ENCODE assay signal across 22 cellular contexts in the genomic region with DNA sequence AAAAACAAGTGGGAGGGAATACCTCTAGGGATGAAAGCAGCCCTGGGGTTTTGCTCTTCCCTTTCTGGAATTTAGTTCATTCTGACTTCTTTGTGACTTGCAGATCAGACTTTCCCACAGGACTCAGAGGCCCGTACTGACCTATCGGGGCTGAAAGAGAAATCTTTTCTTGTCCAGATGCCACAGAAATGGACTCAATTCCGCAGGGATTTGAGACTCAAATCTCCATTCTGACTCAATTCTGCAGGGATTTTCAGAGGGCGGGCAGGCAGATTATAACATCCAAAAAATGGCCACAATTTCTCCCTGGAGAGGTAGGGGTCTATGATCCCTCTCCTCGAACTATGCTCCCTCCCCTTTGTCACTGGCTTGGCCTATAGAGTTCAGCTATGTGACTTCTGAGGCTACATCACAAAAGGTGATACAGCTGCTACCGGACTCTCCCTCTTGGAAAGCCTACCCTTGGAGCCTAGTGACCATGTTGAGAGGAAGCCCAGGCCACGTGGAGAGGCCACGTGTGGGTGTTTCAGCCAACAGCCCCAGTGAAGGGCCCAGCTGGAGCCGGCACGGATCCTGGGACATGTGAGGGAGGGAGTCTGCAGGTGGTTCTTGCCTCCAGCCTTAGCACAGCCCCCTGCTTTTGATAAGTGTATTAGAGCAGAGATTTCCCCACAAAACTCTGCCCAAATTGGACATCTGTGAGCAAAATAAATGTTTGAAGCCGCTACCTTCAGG. TPM values are rescaled to one million over a fixed set of nuclear protein-coding genes. Genes with fewer than 3 reads are reported as not detected.
DNase-seq lines count a peak whose midpoint lies in the region; ATAC-seq lines count a peak whose summit lies in the region.
"Had no signal": no experiment of that assay in that cellular context is flagged by ENCODE, and none has a peak within 500 bp of the region (broad histone marks: within the 10 kb centered on the region; RNA-seq: fewer than 3 reads in every experiment).

No MANE protein-coding gene starts in this region.

- no peaks in the 10 kb centered on the region for H3K4me1 ChIP-seq in right cardiac atrium (ENCODE audit: control insufficient read depth, insufficient read depth, low read length)

- H3K4me3 ChIP-seq in right cardiac atrium (ENCODE audit: low read length): no peak overlapping the region
- H3K4me3 ChIP-seq: A549, smooth muscle cell, upper lobe of left lung had no signal

- POLR2A ChIA-PET in activated CD4-positive, alpha-beta memory T cell treated with anti-CD3 and anti-CD28 coated beads for 36 hours (lab: Charles Lee): no interaction called here

- DNase-seq in Ammon's horn (ENCODE audit: low spot score) (peak; percentile 89), caudate nucleus (lab: John Stamatoyannopoulos, UW) (peak in 56 of 61 donors; percentile 15 to 88 (median 62)), right cardiac atrium (peak; percentile 44 to 80 (median 77)), posterior cingulate gyrus (peak; percentile 46 to 97 (median 80)), OCI-M1 (lab: John Stamatoyannopoulos, UW) (no peak), NCI-H774 (lab: John Stamatoyannopoulos, UW) (no peak)
- no peak for DNase-seq in activated CD4-positive, alpha-beta memory T cell treated with anti-CD3 and anti-CD28 coated beads for 36 hours
- DNase-seq: activated CD8-positive, alpha-beta T cell treated with anti-CD3 and anti-CD28 coated beads for 36 hours; activated T-cell treated with anti-CD3 and anti-CD28 coated beads, Interleukin-2, amount 50 U/mL, for 48 hours; CD4-positive, alpha-beta T cell; cerebellar nuclear complex; DND-41; foreskin melanocyte; NCI-H2227 treated with DMSO at 0.1 percent for 48 hours; RPMI8226; SW 1271; upper lobe of left lung had no signal

- H3K36me3 Mint-ChIP-seq in activated CD4-positive, alpha-beta memory T cell treated with anti-CD3 and anti-CD28 coated beads for 36 hours: no peaks in the 10 kb centered on the region
- H3K36me3 Mint-ChIP-seq: mesothelial cell of epicardium had no signal

- H3K27me3 Mint-ChIP-seq in activated CD4-positive, alpha-beta memory T cell treated with anti-CD3 and anti-CD28 coated beads for 36 hours: peaks cover 16% of the 10 kb centered on the region

- intact Hi-C loops in right cardiac atrium (cut with DNase I) (no loop called here), posterior cingulate gyrus (cut with DNase I) (no loop called here)
- intact Hi-C loops in activated CD4-positive, alpha-beta memory T cell treated with anti-CD3 and anti-CD28 coated beads for 36 hours (cut with micrococcal nuclease): no loop called here

- H3K9me3 ChIP-seq in right cardiac atrium (ENCODE audit: control insufficient read depth, low read length): no peaks in the 10 kb centered on the region
- H3K9me3 ChIP-seq: A549, upper lobe of left lung had no signal

- WGBS in right cardiac atrium: 66% methylated on average over 11 of the region's 11 CpGs

- H3K27ac ChIP-seq in caudate nucleus (ENCODE audit: low read depth, low read length): peak overlapping the region; percentile 93
- no peak overlapping the region for H3K27ac ChIP-seq in right cardiac atrium (ENCODE audit: low read length)
- H3K27ac ChIP-seq: A549, KMS-11, upper lobe of left lung had no signal

- H3K4me3 Mint-ChIP-seq in activated CD4-positive, alpha-beta memory T cell treated with anti-CD3 and anti-CD28 coated beads for 36 hours: no peak overlapping the region
- H3K4me3 Mint-ChIP-seq: activated CD8-positive, alpha-beta T cell treated with anti-CD3 and anti-CD28 coated beads for 36 hours; CD4-positive, alpha-beta T cell; mesothelial cell of epicardium had no signal

- H3K27me3 ChIP-seq in right cardiac atrium (ENCODE audit: control insufficient read depth, insufficient read depth): no peaks in the 10 kb centered on the region

- H3K9me3 Mint-ChIP-seq in activated CD4-positive, alpha-beta memory T cell treated with anti-CD3 and anti-CD28 coated beads for 36 hours: no peaks in the 10 kb centered on the region
- H3K9me3 Mint-ChIP-seq: activated CD8-positive, alpha-beta T cell treated with anti-CD3 and anti-CD28 coated beads for 36 hours; CD4-positive, alpha-beta T cell; mesothelial cell of epicardium had no signal

- no peak for ATAC-seq in right cardiac atrium
- ATAC-seq in HG03442 (IDR thresholded peaks at IDR 0.05; ENCODE audit: unreplicated experiment): no peak
- ATAC-seq: A549; activated CD8-positive, alpha-beta T cell treated with anti-CD3 and anti-CD28 coated beads for 36 hours had no signal

- CTCF ChIA-PET in activated CD4-positive, alpha-beta memory T cell treated with anti-CD3 and anti-CD28 coated beads for 36 hours (lab: Charles Lee): no interaction called here

- H3K4me1 Mint-ChIP-seq in activated CD4-positive, alpha-beta memory T cell treated with anti-CD3 and anti-CD28 coated beads for 36 hours (ENCODE audit: low read depth): peaks cover 9% of the 10 kb centered on the region

- no peak overlapping the region for H3K27ac Mint-ChIP-seq in activated CD4-positive, alpha-beta memory T cell treated with anti-CD3 and anti-CD28 coated beads for 36 hours
- H3K27ac Mint-ChIP-seq: activated CD8-positive, alpha-beta T cell treated with anti-CD3 and anti-CD28 coated beads for 36 hours; CD4-positive, alpha-beta T cell; mesothelial cell of epicardium had no signal

RNA-seq across cellular contexts. Expression of a gene that starts 4.8 kb away (rescaled TPM):
- 10 to 100 TPM in 2 of 4 donors, 1 to 10 TPM in 2; 6.4 to 14.4 (median 9.6) TPM for total RNA-seq in right cardiac atrium
- 14.7 TPM for polyA plus RNA-seq in right cardiac atrium
- total RNA-seq in activated CD4-positive, alpha-beta memory T cell treated with anti-CD3 and anti-CD28 coated beads for 36 hours: 1 to 10 TPM in 1 of 2 experiments, under 1 TPM in 1; 0.61 to 1.2 TPM
- total RNA-seq: CD4-positive, alpha-beta T cell had no signal

Comparison
In these comparisons a context has a peak if more than half of its experiments do, and no peak if none do; other contexts are left out.
1. DNase-seq: peak in Ammon's horn (single experiment), caudate nucleus (56 of 61), right cardiac atrium (3 of 3) and posterior cingulate gyrus (10 of 10); none in activated CD4-positive, alpha-beta memory T cell treated with anti-CD3 and anti-CD28 coated beads for 36 hours (single experiment), OCI-M1 (single experiment) and NCI-H774 (single experiment).